In genomic region chr1:205236526-205236925, GRCh38 we compare ENCODE assay signal across 22 cellular contexts. TPM values are rescaled to one million over a fixed set of nuclear protein-coding genes. Genes with fewer than 3 reads are reported as not detected.
DNase-seq lines count a peak whose midpoint lies in the region; ATAC-seq lines count a peak whose summit lies in the region.
"Had no signal": no experiment of that assay in that cellular context is flagged by ENCODE, and none has a peak within 500 bp of the region (broad histone marks: within the 10 kb centered on the region; RNA-seq: fewer than 3 reads in every experiment).

No MANE protein-coding gene starts in this region.

- no peak for ATAC-seq in GM21528 (IDR thresholded peaks at IDR 0.05; ENCODE audit: low FRiP score, unreplicated experiment)
- no peak for ATAC-seq in stimulated activated naive B cell treated with anti-CD40 and anti-IgM and Interleukin-4, amounts not matched to agents 10 μg/mL and 1 μg/mL and 100 μg/mL, for 72 hours (replicated peaks)
- ATAC-seq: activated naive CD4-positive, alpha-beta T cell treated with anti-CD3 and anti-CD28 coated beads, Interleukin-2, amount 50 U/mL, for 72 hours had no signal

- H3K36me3 Mint-ChIP-seq in activated naive CD4-positive, alpha-beta T cell treated with anti-CD3 and anti-CD28 coated beads, Interleukin-2, amount 50 U/mL, for 24 hours = no peaks in the 10 kb centered on the region
- H3K36me3 Mint-ChIP-seq in activated naive CD8-positive, alpha-beta T cell treated with anti-CD3 and anti-CD28 coated beads for 36 hours = peaks cover 30% of the 10 kb centered on the region
- no peaks in the 10 kb centered on the region for H3K36me3 Mint-ChIP-seq in stimulated activated naive B cell treated with anti-CD40 and anti-IgM and Interleukin-4, amounts not matched to agents 10 μg/mL and 1 μg/mL and 100 μg/mL, for 72 hours

- peak overlapping the region; percentile 63 for H3K27ac Mint-ChIP-seq in activated naive CD4-positive, alpha-beta T cell treated with anti-CD3 and anti-CD28 coated beads, Interleukin-2, amount 50 U/mL, for 24 hours
- peak overlapping the region; percentile 95 for H3K27ac Mint-ChIP-seq in activated naive CD8-positive, alpha-beta T cell treated with anti-CD3 and anti-CD28 coated beads for 36 hours
- H3K27ac Mint-ChIP-seq in stimulated activated naive B cell treated with anti-CD40 and anti-IgM and Interleukin-4, amounts not matched to agents 10 μg/mL and 1 μg/mL and 100 μg/mL, for 72 hours = no peak overlapping the region
- H3K27ac Mint-ChIP-seq: memory B cell had no signal

- H3K4me3 Mint-ChIP-seq in activated naive CD4-positive, alpha-beta T cell treated with anti-CD3 and anti-CD28 coated beads, Interleukin-2, amount 50 U/mL, for 24 hours = no peak overlapping the region
- no peak overlapping the region for H3K4me3 Mint-ChIP-seq in activated naive CD8-positive, alpha-beta T cell treated with anti-CD3 and anti-CD28 coated beads for 36 hours
- H3K4me3 Mint-ChIP-seq in stimulated activated naive B cell treated with anti-CD40 and anti-IgM and Interleukin-4, amounts not matched to agents 10 μg/mL and 1 μg/mL and 100 μg/mL, for 72 hours = no peak overlapping the region
- H3K4me3 Mint-ChIP-seq: memory B cell had no signal

- H3K27me3 Mint-ChIP-seq in activated naive CD4-positive, alpha-beta T cell treated with anti-CD3 and anti-CD28 coated beads, Interleukin-2, amount 50 U/mL, for 24 hours = no peaks in the 10 kb centered on the region
- no peaks in the 10 kb centered on the region for H3K27me3 Mint-ChIP-seq in activated naive CD8-positive, alpha-beta T cell treated with anti-CD3 and anti-CD28 coated beads for 36 hours
- no peaks in the 10 kb centered on the region for H3K27me3 Mint-ChIP-seq in stimulated activated naive B cell treated with anti-CD40 and anti-IgM and Interleukin-4, amounts not matched to agents 10 μg/mL and 1 μg/mL and 100 μg/mL, for 72 hours

- H3K27ac ChIP-seq in layer of hippocampus (ENCODE audit: low read depth, low read length) = peak overlapping the region; percentile 53
- H3K27ac ChIP-seq in temporal lobe (ENCODE audit: low read depth, low read length) = peak overlapping the region; percentile 84
- H3K27ac ChIP-seq: epithelial cell of prostate, heart right ventricle, SK-N-MC had no signal

- H3K4me1 Mint-ChIP-seq in activated naive CD4-positive, alpha-beta T cell treated with anti-CD3 and anti-CD28 coated beads, Interleukin-2, amount 50 U/mL, for 24 hours = peaks cover 28% of the 10 kb centered on the region
- peaks cover 68% of the 10 kb centered on the region for H3K4me1 Mint-ChIP-seq in activated naive CD8-positive, alpha-beta T cell treated with anti-CD3 and anti-CD28 coated beads for 36 hours
- peaks cover 45 to 48% of the 10 kb centered on the region in 2 donors for H3K4me1 Mint-ChIP-seq in stimulated activated naive B cell treated with anti-CD40 and anti-IgM and Interleukin-4, amounts not matched to agents 10 μg/mL and 1 μg/mL and 100 μg/mL, for 72 hours

- DNase-seq in activated naive CD4-positive, alpha-beta T cell (lab: John Stamatoyannopoulos, UW) = no peak
- DNase-seq in activated naive CD8-positive, alpha-beta T cell treated with anti-CD3 and anti-CD28 coated beads for 36 hours = no peak
- no peak for DNase-seq in stimulated activated naive B cell treated with anti-CD40 and anti-IgM and Interleukin-4, amounts not matched to agents 10 μg/mL and 1 μg/mL and 100 μg/mL, for 72 hours
- DNase-seq: activated CD4-positive, alpha-beta T cell treated with anti-CD3 and anti-CD28 coated beads for 1 hour; activated T-cell treated with anti-CD3 and anti-CD28 coated beads for 4 hours; EL; heart right ventricle; NCI-H1048; NCI-H1694 treated with DMSO at 0.1 percent for 48 hours; NCI-H2171; NCI-H524 treated with DMSO at 0.1 percent for 48 hours; nucleus accumbens; stimulated activated CD4-positive, alpha-beta T cell treated with anti-CD3 and anti-CD28 coated beads, Interleukin-2, amount 100 ng/mL, for 24 hours had no signal

- no peaks in the 10 kb centered on the region for H3K9me3 Mint-ChIP-seq in activated naive CD4-positive, alpha-beta T cell treated with anti-CD3 and anti-CD28 coated beads, Interleukin-2, amount 50 U/mL, for 24 hours
- no peaks in the 10 kb centered on the region for H3K9me3 Mint-ChIP-seq in activated naive CD8-positive, alpha-beta T cell treated with anti-CD3 and anti-CD28 coated beads for 36 hours
- H3K9me3 Mint-ChIP-seq in stimulated activated naive B cell treated with anti-CD40 and anti-IgM and Interleukin-4, amounts not matched to agents 10 μg/mL and 1 μg/mL and 100 μg/mL, for 72 hours = no peaks in the 10 kb centered on the region
- H3K9me3 Mint-ChIP-seq: activated naive CD4-positive, alpha-beta T cell treated with anti-CD3 and anti-CD28 coated beads, Interleukin-2, amount 50 U/mL, for 72 hours; memory B cell; T-helper 1 cell treated with Interleukin-12 subunit alpha and Interleukin-12 subunit beta and Interleukin-4 antibody, amounts not matched to agents 30 μg/mL and 1 μg/mL, for 36 hours had no signal

- H3K27me3 ChIP-seq in layer of hippocampus (ENCODE audit: control insufficient read depth, insufficient read depth, low read length) = no peaks in the 10 kb centered on the region
- H3K27me3 ChIP-seq: heart right ventricle had no signal

RNA-seq across cellular contexts. Expression of gene TMCC2, which starts 8.8 kb away (rescaled TPM):
- 10 to 100 TPM; 13.3 to 14.0 TPM for total RNA-seq in activated naive CD8-positive, alpha-beta T cell treated with anti-CD3 and anti-CD28 coated beads for 36 hours
- 27.5 TPM for total RNA-seq in temporal lobe

RNA-seq across cellular contexts. Expression of gene DSTYK, which starts 25.0 kb away (rescaled TPM):
- 10 to 100 TPM; 14.0 to 14.4 TPM for total RNA-seq in activated naive CD8-positive, alpha-beta T cell treated with anti-CD3 and anti-CD28 coated beads for 36 hours
- 19.4 TPM for total RNA-seq in temporal lobe
